In the genomic region with DNA sequence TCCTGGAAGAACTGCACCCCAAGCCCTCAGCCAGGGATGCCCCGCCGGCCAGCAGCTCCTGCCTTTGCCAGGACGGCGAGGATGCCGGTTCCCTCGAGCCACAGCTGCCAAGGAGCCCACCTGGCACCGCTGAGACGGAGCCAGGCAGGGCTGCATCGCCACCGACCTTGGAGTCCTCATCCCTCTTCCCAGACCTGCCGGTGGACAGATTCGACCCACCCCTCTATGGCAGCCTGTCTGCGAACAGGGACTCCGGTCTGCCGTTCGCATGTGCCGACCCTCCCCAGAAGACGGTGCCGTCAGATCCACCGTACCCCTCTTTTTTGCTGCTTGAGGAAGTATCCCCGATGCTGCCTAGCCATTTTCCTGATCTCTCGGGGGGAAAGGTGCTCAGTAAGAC, we compare ENCODE assay signal across 18 cellular contexts. TPM values are rescaled to one million over a fixed set of nuclear protein-coding genes. Genes with fewer than 3 reads are reported as not detected.
DNase-seq lines count a peak whose midpoint lies in the region; ATAC-seq and TF ChIP-seq lines count a peak whose summit lies in the region.
"Had no signal": no experiment of that assay in that cellular context is flagged by ENCODE, and none has a peak within 500 bp of the region (broad histone marks: within the 10 kb centered on the region; RNA-seq: fewer than 3 reads in every experiment).

No MANE protein-coding gene starts in this region.

- H2BK15ac ChIP-seq in neuronal stem cell (ENCODE audit: low read length): no peak overlapping the region

- peak overlapping the region; percentile 84 for H3K14ac ChIP-seq in neuronal stem cell (ENCODE audit: low read length)

- no peak overlapping the region for H3K9ac ChIP-seq in neuronal stem cell (ENCODE audit: low read depth, low read length, poor library complexity)

- H3K27ac ChIP-seq in neuronal stem cell (replicated peaks; ENCODE audit: low read length): no peak overlapping the region

- CTCF ChIA-PET in activated CD4-positive, alpha-beta T cell treated with anti-CD3 and anti-CD28 coated beads, Interleukin-2, amount 10 ng/mL, durations not matched to agents 7 days and 5 days (lab: Charles Lee): no interaction called here

- intact Hi-C loops in head of caudate nucleus (cut with DNase I): no loop called here

- no peak overlapping the region for H3K23ac ChIP-seq in neuronal stem cell (ENCODE audit: low read depth, low read length, poor library complexity)

- H4K8ac ChIP-seq in neuronal stem cell (ENCODE audit: low read depth, low read length): peak overlapping the region; percentile 43

- H3K4me1 ChIP-seq in neuronal stem cell (ENCODE audit: control insufficient read depth in 2 of 2, insufficient read depth in 1 of 2, low read depth in 1 of 2, low read length in 2 of 2): no peaks in the 10 kb centered on the region

- H3K9me3 ChIP-seq in neuronal stem cell (replicated peaks in 1 of 2; ENCODE audit: control insufficient read depth in 2 of 2, insufficient read depth in 1 of 2, low read depth in 1 of 2, low read length in 2 of 2): no peaks in the 10 kb centered on the region
- H3K9me3 ChIP-seq: MG63, upper lobe of right lung had no signal

- peaks cover 6% of the 10 kb centered on the region for H3K79me1 ChIP-seq in neuronal stem cell (ENCODE audit: low read depth, low read length)

- H2AK5ac ChIP-seq in neuronal stem cell (ENCODE audit: low read depth, low read length): peak overlapping the region; percentile 94

- H3K18ac ChIP-seq in neuronal stem cell (ENCODE audit: low read length): no peak overlapping the region

- POLR2A ChIA-PET in activated CD4-positive, alpha-beta T cell treated with anti-CD3 and anti-CD28 coated beads, Interleukin-2, amount 10 ng/mL, durations not matched to agents 7 days and 5 days (lab: Charles Lee): no interaction called here

- H2BK12ac ChIP-seq in neuronal stem cell (ENCODE audit: low read length): no peak overlapping the region

- no peaks in the 10 kb centered on the region for H3K36me3 ChIP-seq in neuronal stem cell (replicated peaks in 1 of 2; ENCODE audit: control insufficient read depth in 2 of 2, insufficient read depth in 2 of 2, low read length in 2 of 2)
- H3K36me3 ChIP-seq: MG63, upper lobe of right lung had no signal

- no peaks in the 10 kb centered on the region for H3K9me3 Mint-ChIP-seq in activated CD4-positive, alpha-beta T cell treated with anti-CD3 and anti-CD28 coated beads, Interleukin-2, amount 10 ng/mL, durations not matched to agents 7 days and 5 days
- no peaks in the 10 kb centered on the region for H3K9me3 Mint-ChIP-seq in IgD-negative memory B cell
- no peaks in the 10 kb centered on the region for H3K9me3 Mint-ChIP-seq in central memory CD8-positive, alpha-beta T cell
- H3K9me3 Mint-ChIP-seq: WTC11 had no signal

- in situ Hi-C loops in GM13976 (cut with MboI; ENCODE audit: low sequenced_read_pairs, unreplicated experiment): loop anchor here (25.0 kb wide), 1 partner anchor 106 kb away; no protein-coding TSS in a partner anchor

- no CpG with 5 or more reads among the region's 22 CpGs for WGBS in neuronal stem cell (ENCODE audit: extremely low coverage in 2 of 2, insufficient read length in 2 of 2, insufficient replicate concordance in 1 of 2), 2 donors

- no peak overlapping the region for H2AFZ ChIP-seq in neuronal stem cell (ENCODE audit: low read length)

- no peak for TF ChIP-seq CTCF in GM13976 (IDR thresholded peaks at IDR 0.05; ENCODE audit: borderline replicate concordance, control extremely low read depth, extremely low read depth, insufficient read depth, missing control alignments)

- H3K4me3 ChIP-seq in neuronal stem cell (ENCODE audit: low read length in 2 of 2): no peak overlapping the region
- H3K4me3 ChIP-seq: MG63 had no signal

- no peak overlapping the region for H2BK5ac ChIP-seq in neuronal stem cell (ENCODE audit: low read length)

- no peak overlapping the region for H2BK120ac ChIP-seq in neuronal stem cell (ENCODE audit: low read depth, low read length)

- no peak overlapping the region for H4K91ac ChIP-seq in neuronal stem cell (ENCODE audit: low read depth, low read length, poor library complexity)

- H3K4ac ChIP-seq in neuronal stem cell (ENCODE audit: low read length): no peak overlapping the region

- peaks cover 0 to 30% (median 18%) of the 10 kb centered on the region in 3 experiments for H3K27me3 ChIP-seq in neuronal stem cell (ENCODE audit: control insufficient read depth in 3 of 3, insufficient read depth in 3 of 3, low read depth in 1 of 3, low read length in 3 of 3)
- H3K27me3 ChIP-seq: MG63 had no signal

- ATAC-seq in central memory CD8-positive, alpha-beta T cell (replicated peaks; ENCODE audit: extremely low read depth, poor library complexity, severe bottlenecking): no peak
- ATAC-seq: HepG2, upper lobe of right lung had no signal

- H3K27me3 Mint-ChIP-seq in activated CD4-positive, alpha-beta T cell treated with anti-CD3 and anti-CD28 coated beads, Interleukin-2, amount 10 ng/mL, durations not matched to agents 7 days and 5 days: peaks cover 7% of the 10 kb centered on the region
- no peaks in the 10 kb centered on the region for H3K27me3 Mint-ChIP-seq in IgD-negative memory B cell
- no peaks in the 10 kb centered on the region for H3K27me3 Mint-ChIP-seq in central memory CD8-positive, alpha-beta T cell

- no peaks in the 10 kb centered on the region for H3K36me3 Mint-ChIP-seq in activated CD4-positive, alpha-beta T cell treated with anti-CD3 and anti-CD28 coated beads, Interleukin-2, amount 10 ng/mL, durations not matched to agents 7 days and 5 days (ENCODE audit: low read depth)
- no peaks in the 10 kb centered on the region for H3K36me3 Mint-ChIP-seq in IgD-negative memory B cell
- H3K36me3 Mint-ChIP-seq in central memory CD8-positive, alpha-beta T cell (ENCODE audit: insufficient read depth): peaks cover 4% of the 10 kb centered on the region
- H3K36me3 Mint-ChIP-seq: WTC11 had no signal

- peak overlapping the region; percentile 41 for H3K4me3 Mint-ChIP-seq in activated CD4-positive, alpha-beta T cell treated with anti-CD3 and anti-CD28 coated beads, Interleukin-2, amount 10 ng/mL, durations not matched to agents 7 days and 5 days
- peak overlapping the region in 3 of 4 donors; percentile 41 to 70 (median 54) for H3K4me3 Mint-ChIP-seq in IgD-negative memory B cell
- H3K4me3 Mint-ChIP-seq in central memory CD8-positive, alpha-beta T cell: peak overlapping the region; percentile 62

- DNase-seq in activated CD4-positive, alpha-beta T cell treated with anti-CD3 and anti-CD28 coated beads, Interleukin-2, amount 10 ng/mL, durations not matched to agents 7 days and 5 days: no peak
- DNase-seq in activated CD4-positive, alpha-beta T cell treated with anti-CD3 and anti-CD28 coated beads, Interleukin-2, amount 50 U/mL, for 48 hours: no peak
- DNase-seq in central memory CD8-positive, alpha-beta T cell (ENCODE audit: low spot score in 2 of 2): no peak
- DNase-seq in neuronal stem cell (ENCODE audit: low spot score) (no peak), GM13976 (ENCODE audit: low spot score) (no peak), SW 1271 (lab: John Stamatoyannopoulos, UW) (no peak), head of caudate nucleus (no peak)
- DNase-seq: effector memory CD4-positive, alpha-beta T cell; MG63; NCI-H1694 treated with DMSO at 0.1 percent for 48 hours; NCI-H226; NK-92 treated with Interleukin-12 subunit alpha and Interleukin-12 subunit beta, amount 100 ng/mL, for 24 hours; stimulated activated naive CD4-positive, alpha-beta T cell treated with Interleukin-2 at 50 U/mL for 16 hours; upper lobe of right lung had no signal

- peaks cover 2% of the 10 kb centered on the region for H3K4me1 Mint-ChIP-seq in activated CD4-positive, alpha-beta T cell treated with anti-CD3 and anti-CD28 coated beads, Interleukin-2, amount 10 ng/mL, durations not matched to agents 7 days and 5 days
- no peaks in the 10 kb centered on the region for H3K4me1 Mint-ChIP-seq in IgD-negative memory B cell
- peaks cover 5% of the 10 kb centered on the region for H3K4me1 Mint-ChIP-seq in central memory CD8-positive, alpha-beta T cell
- H3K4me1 Mint-ChIP-seq: WTC11 had no signal

- no peak overlapping the region for H3K4me2 ChIP-seq in neuronal stem cell (ENCODE audit: insufficient read depth, low read length, poor library complexity, severe bottlenecking)

- no peak overlapping the region for H3K27ac Mint-ChIP-seq in activated CD4-positive, alpha-beta T cell treated with anti-CD3 and anti-CD28 coated beads, Interleukin-2, amount 10 ng/mL, durations not matched to agents 7 days and 5 days
- no peak overlapping the region for H3K27ac Mint-ChIP-seq in IgD-negative memory B cell
- H3K27ac Mint-ChIP-seq in central memory CD8-positive, alpha-beta T cell (ENCODE audit: low read depth): peak overlapping the region; percentile 55
- H3K27ac Mint-ChIP-seq: WTC11 had no signal

RNA-seq across cellular contexts. Expression of gene ZFPM1, which starts 21.4 kb away (rescaled TPM):
- total RNA-seq in activated CD4-positive, alpha-beta T cell treated with anti-CD3 and anti-CD28 coated beads, Interleukin-2, amount 10 ng/mL, durations not matched to agents 7 days and 5 days: 10 to 100 TPM; 12.7 to 13.8 TPM
- 0.15 TPM for polyA plus RNA-seq in IgD-negative memory B cell
- polyA plus RNA-seq in neuronal stem cell (2013, experiment 1 of 2): 3.8 TPM
- polyA plus RNA-seq in neuronal stem cell (2013, experiment 2 of 2): 4.0 TPM

RNA-seq across cellular contexts. Expression of gene ZNF469, which starts 48.9 kb away (rescaled TPM):
- under 1 TPM; 0.20 to 0.23 TPM for total RNA-seq in activated CD4-positive, alpha-beta T cell treated with anti-CD3 and anti-CD28 coated beads, Interleukin-2, amount 10 ng/mL, durations not matched to agents 7 days and 5 days
- 0.26 TPM for polyA plus RNA-seq in IgD-negative memory B cell
- polyA plus RNA-seq in neuronal stem cell (2013, experiment 1 of 2): 0.26 TPM
- 0.29 TPM for polyA plus RNA-seq in neuronal stem cell (2013, experiment 2 of 2)
- total RNA-seq: HepG2 had no signal
- polyA plus RNA-seq: HepG2, keratinocyte had no signal
